11 cellular contexts compared by ENCODE assay signal in genomic region chr22:41775338-41775737, GRCh38.
"Had no signal": no experiment of that assay in that cellular context is flagged by ENCODE, and none has a peak within 500 bp of the region (broad histone marks: within the 10 kb centered on the region; RNA-seq: fewer than 3 reads in every experiment).

No MANE protein-coding gene starts in this region.

- ATAC-seq: GM23338 had no signal

- H3K4me2 ChIP-seq: GM23338, KMS-11 had no signal

- H3K4me3 ChIP-seq: GM23338 had no signal

- FAIRE-seq: H1, H54, HTR-8/SVneo had no signal

- H3K9ac ChIP-seq: KMS-11 had no signal

- DNase-seq: H9, HCEC 1CT, HFFc6, IMR-90, KBM-7 had no signal

- H3K27ac ChIP-seq: HL-60, KMS-11 had no signal
